Comparison of ENCODE assay signal across 9 cellular contexts in the genomic region with DNA sequence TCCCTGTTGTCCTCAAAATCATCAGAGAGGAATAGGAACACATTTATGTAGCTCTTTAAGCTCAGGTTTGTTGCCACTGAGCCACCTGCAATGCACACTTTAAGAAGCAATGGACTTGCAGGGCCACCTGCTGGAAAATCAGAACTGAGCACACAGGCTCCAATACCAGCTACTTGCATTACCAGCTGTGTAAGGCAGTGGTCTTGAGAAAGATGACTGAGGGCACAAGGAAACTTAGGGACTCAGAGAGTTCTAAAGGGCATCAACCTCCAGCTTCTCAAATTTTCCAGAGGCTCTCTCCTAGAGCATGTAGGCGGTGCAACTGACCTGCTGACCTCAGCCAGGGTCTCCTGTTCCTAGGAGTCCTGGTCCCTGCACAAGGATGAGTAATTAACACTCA. TPM values are rescaled to one million over a fixed set of nuclear protein-coding genes. Genes with fewer than 3 reads are reported as not detected.
DNase-seq lines count a peak whose midpoint lies in the region; ATAC-seq, FAIRE-seq and TF ChIP-seq lines count a peak whose summit lies in the region.
"Had no signal": no experiment of that assay in that cellular context is flagged by ENCODE, and none has a peak within 500 bp of the region (broad histone marks: within the 10 kb centered on the region; RNA-seq: fewer than 3 reads in every experiment).

No MANE protein-coding gene starts in this region.

- peaks cover 27% of the 10 kb centered on the region for H3K4me1 Mint-ChIP-seq in activated naive CD8-positive, alpha-beta T cell treated with anti-CD3 and anti-CD28 coated beads, Interleukin-2, amount 50 U/mL, for 24 hours

- ATAC-seq in activated naive CD8-positive, alpha-beta T cell treated with anti-CD3 and anti-CD28 coated beads, Interleukin-2, amount 50 U/mL, for 24 hours: peak; percentile 34

- H3K9me1 ChIP-seq in keratinocyte (ENCODE audit: control insufficient read depth, extremely low read depth, insufficient read depth, low read length): no peaks in the 10 kb centered on the region

- in situ Hi-C loops in ACHN (cut with HindIII; ENCODE audit: low pct_ligation_motif_present, low pct_unique_long_range_greater_than_20kb, low sequenced_read_pairs) (no loop called here), GM13976 (cut with MboI; ENCODE audit: low sequenced_read_pairs, unreplicated experiment) (loop anchor here (10.0 kb wide), 1 partner anchor 139 kb away; no protein-coding TSS in a partner anchor)

- no peak overlapping the region for H3K9ac ChIP-seq in keratinocyte (ENCODE audit: control insufficient read depth, extremely low read depth, insufficient read depth, low read length)

- peaks cover 9% of the 10 kb centered on the region for H3K4me1 ChIP-seq in keratinocyte (ENCODE audit: control insufficient read depth, extremely low read depth, insufficient read depth, low read length)

- no peaks in the 10 kb centered on the region for H3K9me3 ChIP-seq in keratinocyte (ENCODE audit: control insufficient read depth, low read depth, low read length)

- H3K27ac ChIP-seq in keratinocyte (ENCODE audit: control insufficient read depth, insufficient read depth, low read length): no peak overlapping the region

- peaks cover 25% of the 10 kb centered on the region for H3K79me2 ChIP-seq in keratinocyte (ENCODE audit: control insufficient read depth, insufficient read depth, low read length)

- no peak overlapping the region for H3K27ac Mint-ChIP-seq in activated naive CD8-positive, alpha-beta T cell treated with anti-CD3 and anti-CD28 coated beads, Interleukin-2, amount 50 U/mL, for 24 hours

- no peaks in the 10 kb centered on the region for H3K36me3 Mint-ChIP-seq in activated naive CD8-positive, alpha-beta T cell treated with anti-CD3 and anti-CD28 coated beads, Interleukin-2, amount 50 U/mL, for 24 hours (ENCODE audit: low read depth)

- H3K4me2 ChIP-seq in keratinocyte (ENCODE audit: control insufficient read depth, extremely low read depth, insufficient read depth, low read depth, low read length): no peak overlapping the region

- TF ChIP-seq CTCF in GM13976 (IDR thresholded peaks at IDR 0.05; ENCODE audit: borderline replicate concordance, control extremely low read depth, extremely low read depth, insufficient read depth, missing control alignments) (peak; percentile 69), keratinocyte (optimal IDR thresholded peaks at IDR 0.05 in 1 of 3, IDR thresholded peaks at IDR 0.05 in 1 of 3, conservative IDR thresholded peaks at IDR 0.05 in 1 of 3; ENCODE audit: extremely low read depth in 1 of 3, insufficient read depth in 2 of 3, low read length in 3 of 3) (peak; percentile 78 to 87 (median 81))

- DNase-seq in ACHN (peak; percentile 61), GM13976 (ENCODE audit: low spot score) (peak; percentile 44), RPMI7951 (ENCODE audit: low read depth) (peak; percentile 41), keratinocyte (ENCODE audit: low read depth, low spot score) (peak; percentile 54), T1000 (lab: John Stamatoyannopoulos, UW) (no peak)
- DNase-seq in Jurkat, Clone E6-1 (ENCODE audit: low read depth, low spot score): peak; percentile 81
- peak; percentile 29 for DNase-seq in activated naive CD8-positive, alpha-beta T cell treated with anti-CD3 and anti-CD28 coated beads, Interleukin-2, amount 50 U/mL, for 24 hours
- DNase-seq in stimulated activated CD8-positive, alpha-beta memory T cell treated with anti-CD3 and anti-CD28 coated beads, Interleukin-2, amount 100 ng/mL, for 1 hour (ENCODE audit: low read depth in 2 of 2): peak; percentile 19 to 30

- no peak overlapping the region for H2AFZ ChIP-seq in keratinocyte (ENCODE audit: control insufficient read depth, low read length)

- H3K4me3 Mint-ChIP-seq in activated naive CD8-positive, alpha-beta T cell treated with anti-CD3 and anti-CD28 coated beads, Interleukin-2, amount 50 U/mL, for 24 hours: no peak overlapping the region

- no peaks in the 10 kb centered on the region for H3K36me3 ChIP-seq in keratinocyte (ENCODE audit: control insufficient read depth in 2 of 2, extremely low read depth in 1 of 2, insufficient read depth in 2 of 2, low read length in 2 of 2)

- dilution Hi-C loops in keratinocyte (cut with MboI; ENCODE audit: extremely low pct_ligation_motif_present, low sequenced_read_pairs): no loop called here

- H3K4me3 ChIP-seq in Jurkat, Clone E6-1 (ENCODE audit: low read length): no peak overlapping the region
- H3K4me3 ChIP-seq in keratinocyte (ENCODE audit: control insufficient read depth in 2 of 3, extremely low read depth in 1 of 3, insufficient read depth in 2 of 3, low read depth in 1 of 3, low read length in 3 of 3): no peak overlapping the region

- H3K9me3 Mint-ChIP-seq in activated naive CD8-positive, alpha-beta T cell treated with anti-CD3 and anti-CD28 coated beads, Interleukin-2, amount 50 U/mL, for 24 hours: no peaks in the 10 kb centered on the region

- no peaks in the 10 kb centered on the region for H4K20me1 ChIP-seq in keratinocyte (ENCODE audit: control insufficient read depth, extremely low read depth, insufficient read depth, low read length)

- peak; percentile 84 for FAIRE-seq in keratinocyte (lab: Jason Lieb, UNC)
- FAIRE-seq: islet of Langerhans had no signal

- no peaks in the 10 kb centered on the region for H3K27me3 ChIP-seq in keratinocyte (ENCODE audit: control insufficient read depth, extremely low read depth, insufficient read depth, low read length)

- H3K27me3 Mint-ChIP-seq in activated naive CD8-positive, alpha-beta T cell treated with anti-CD3 and anti-CD28 coated beads, Interleukin-2, amount 50 U/mL, for 24 hours: peaks cover 2% of the 10 kb centered on the region

RNA-seq across cellular contexts. Expression of a gene that starts 2.5 kb away (rescaled TPM):
- polyA plus RNA-seq in Jurkat, Clone E6-1 (2012; ENCODE audit: insufficient read depth, insufficient read length): 138 TPM
- 24.7 and 34.7 TPM in 2 replicates for total RNA-seq in RPMI7951 (2014; rRNA removed; shearing (Covaris generic))
- polyA plus RNA-seq in keratinocyte: 126 to 156 TPM (median 134 TPM) in 3 replicates
- polyA plus RNA-seq in keratinocyte (2011; ENCODE audit: low read depth): 110 TPM
- 121 and 149 TPM in 2 replicates for polyA plus RNA-seq in keratinocyte (2011; cell fraction: cytosol; rRNA removed)
- polyA plus RNA-seq in keratinocyte (2011; cell fraction: nucleus; rRNA removed): 213 and 222 TPM in 2 replicates
- 122 and 150 TPM in 2 replicates for polyA plus RNA-seq in keratinocyte (2012; ENCODE audit: low replicate concordance)
- 103 to 182 TPM (median 124 TPM) in 3 replicates for polyA minus RNA-seq in keratinocyte
- polyA minus RNA-seq in keratinocyte (2011; cell fraction: cytosol; rRNA and poly(A)+ RNA removed): 152 TPM
- polyA minus RNA-seq in keratinocyte (2011; cell fraction: nucleus; rRNA and poly(A)+ RNA removed): 78.6 and 121 TPM in 2 replicates

RNA-seq across cellular contexts. Expression of a gene that starts 36.6 kb away (rescaled TPM):
- polyA plus RNA-seq in Jurkat, Clone E6-1 (2012; ENCODE audit: insufficient read depth, insufficient read length): not detected
- not detected in 2 replicates for total RNA-seq in RPMI7951 (2014; rRNA removed; shearing (Covaris generic))
- polyA plus RNA-seq in keratinocyte: not detected in 3 replicates
- not detected for polyA plus RNA-seq in keratinocyte (2011; ENCODE audit: low read depth)
- polyA plus RNA-seq in keratinocyte (2011; cell fraction: cytosol; rRNA removed): not detected in 2 replicates
- polyA plus RNA-seq in keratinocyte (2011; cell fraction: nucleus; rRNA removed): not detected in 2 replicates
- not detected in 2 replicates for polyA plus RNA-seq in keratinocyte (2012; ENCODE audit: low replicate concordance)
- not detected in 3 replicates for polyA minus RNA-seq in keratinocyte
- polyA minus RNA-seq in keratinocyte (2011; cell fraction: cytosol; rRNA and poly(A)+ RNA removed): not detected
- polyA minus RNA-seq in keratinocyte (2011; cell fraction: nucleus; rRNA and poly(A)+ RNA removed): not detected in 2 replicates

RNA-seq across cellular contexts. Expression of a gene that starts 40.6 kb away (rescaled TPM):
- not detected for polyA plus RNA-seq in Jurkat, Clone E6-1 (2012; ENCODE audit: insufficient read depth, insufficient read length)
- not detected in 2 replicates for total RNA-seq in RPMI7951 (2014; rRNA removed; shearing (Covaris generic))
- polyA plus RNA-seq in keratinocyte: not detected in 3 replicates
- not detected for polyA plus RNA-seq in keratinocyte (2011; ENCODE audit: low read depth)
- not detected in 2 replicates for polyA plus RNA-seq in keratinocyte (2011; cell fraction: cytosol; rRNA removed)
- polyA plus RNA-seq in keratinocyte (2011; cell fraction: nucleus; rRNA removed): not detected in 2 replicates
- polyA plus RNA-seq in keratinocyte (2012; ENCODE audit: low replicate concordance): 0.27 TPM in 1 of 2 replicates, not detected in the other
- not detected in 3 replicates for polyA minus RNA-seq in keratinocyte
- not detected for polyA minus RNA-seq in keratinocyte (2011; cell fraction: cytosol; rRNA and poly(A)+ RNA removed)
- polyA minus RNA-seq in keratinocyte (2011; cell fraction: nucleus; rRNA and poly(A)+ RNA removed): not detected in 2 replicates
